ENCODE assay signal across 18 cellular contexts in genomic region chr9:37950561-37950960, GRCh38. TPM values are rescaled to one million over a fixed set of nuclear protein-coding genes. Genes with fewer than 3 reads are reported as not detected.
DNase-seq lines count a peak whose midpoint lies in the region; ATAC-seq and TF ChIP-seq lines count a peak whose summit lies in the region.
"Had no signal": no experiment of that assay in that cellular context is flagged by ENCODE, and none has a peak within 500 bp of the region (broad histone marks: within the 10 kb centered on the region; RNA-seq: fewer than 3 reads in every experiment).

No MANE protein-coding gene starts in this region.

- no peak for DNase-seq in Caco-2
- DNase-seq in RWPE2 (ENCODE audit: low spot score), result no peak
- no peak for DNase-seq in glutamatergic neuron
- DNase-seq in progenitor cell of endocrine pancreas (ENCODE audit: low spot score, unreplicated experiment), result no peak
- no peak for DNase-seq in OCI-M1 (lab: John Stamatoyannopoulos, UW)
- DNase-seq in hypothalamus (lab: John Stamatoyannopoulos, UW), result no peak
- no peak for DNase-seq in NCI-H2081 treated with DMSO at 0.1 percent for 48 hours (lab: John Stamatoyannopoulos, UW)
- DNase-seq: CD4-positive, CD25-positive, alpha-beta regulatory T cell; DND-41; GDM1; MG63; NCI-H1105; NCI-H187; NCI-H2171; NCI-H446 treated with DMSO at 0.1 percent for 48 hours; NCI-H774 had no signal

- CTCF ChIA-PET in Caco-2 (lab: Charles Lee), result interaction anchor here (0.8 to 1.7 kb wide), 2 partner anchors 37 to 45 kb away, joined by 3 to 6 read pairs; no protein-coding TSS in a partner anchor

- H3K36me3 ChIP-seq in Caco-2 (ENCODE audit: control insufficient read depth, insufficient read depth, low read length) (peaks cover 2% of the 10 kb centered on the region), RWPE2 (ENCODE audit: low read depth) (peaks cover 74% of the 10 kb centered on the region)

- H3K27ac Mint-ChIP-seq in Caco-2 (ENCODE audit: unreplicated experiment) (peak overlapping the region; percentile 32), glutamatergic neuron (ENCODE audit: unreplicated experiment) (peak overlapping the region; percentile 17), progenitor cell of endocrine pancreas (peak overlapping the region; percentile 76)
- H3K27ac Mint-ChIP-seq: CD4-positive, CD25-positive, alpha-beta regulatory T cell had no signal

- H3K4me1 ChIP-seq in Caco-2 (peaks cover 31% of the 10 kb centered on the region), RWPE2 (ENCODE audit: insufficient read depth, poor library complexity, severe bottlenecking) (peaks cover 46% of the 10 kb centered on the region)

- peaks cover 27% of the 10 kb centered on the region for H3K4me1 Mint-ChIP-seq in Caco-2 (ENCODE audit: low read depth, unreplicated experiment)
- H3K4me1 Mint-ChIP-seq in glutamatergic neuron (ENCODE audit: low read depth, unreplicated experiment), result peaks cover 20% of the 10 kb centered on the region
- H3K4me1 Mint-ChIP-seq in progenitor cell of endocrine pancreas (ENCODE audit: low read depth), result peaks cover 1% of the 10 kb centered on the region

- no peaks in the 10 kb centered on the region for H3K27me3 ChIP-seq in Caco-2 (replicated peaks; ENCODE audit: control insufficient read depth, insufficient read depth, low read length)
- no peaks in the 10 kb centered on the region for H3K27me3 ChIP-seq in RWPE2 (ENCODE audit: insufficient read depth, poor library complexity, severe bottlenecking)
- H3K27me3 ChIP-seq: MG63 had no signal

- TF ChIP-seq CTCF in Caco-2 (IDR thresholded peaks at IDR 0.05; ENCODE audit: insufficient read depth in 1 of 2, low read depth in 1 of 2, low read length in 1 of 2, severe bottlenecking in 1 of 2, unreplicated experiment in 1 of 2) (no peak), RWPE2 (IDR thresholded peaks at IDR 0.05; ENCODE audit: poor library complexity, severe bottlenecking) (no peak), glutamatergic neuron (IDR thresholded peaks at IDR 0.05; ENCODE audit: partially characterized antibody, unreplicated experiment) (no peak), progenitor cell of endocrine pancreas (IDR thresholded peaks at IDR 0.05; ENCODE audit: unreplicated experiment) (no peak)

- no peak for ATAC-seq in RWPE2 (ENCODE audit: low read depth)
- ATAC-seq: A549, Panc1 had no signal

- H3K36me3 Mint-ChIP-seq in Caco-2 (ENCODE audit: insufficient read depth, unreplicated experiment) (peaks cover 60% of the 10 kb centered on the region), glutamatergic neuron (ENCODE audit: unreplicated experiment) (peaks cover 26% of the 10 kb centered on the region), progenitor cell of endocrine pancreas (ENCODE audit: insufficient read depth) (peaks cover 40% of the 10 kb centered on the region)

- H3K27me3 Mint-ChIP-seq in Caco-2 (ENCODE audit: insufficient read depth, unreplicated experiment) (no peaks in the 10 kb centered on the region), glutamatergic neuron (ENCODE audit: unreplicated experiment) (peaks cover 8% of the 10 kb centered on the region), progenitor cell of endocrine pancreas (no peaks in the 10 kb centered on the region)

- BruUV-seq in Caco-2 (replicated peaks; lab: Mats Ljungman, UMichigan), result no TSS peak

- H3K9me3 Mint-ChIP-seq in Caco-2 (ENCODE audit: unreplicated experiment) (no peaks in the 10 kb centered on the region), glutamatergic neuron (ENCODE audit: unreplicated experiment) (peaks cover 7% of the 10 kb centered on the region), progenitor cell of endocrine pancreas (ENCODE audit: low read depth) (no peaks in the 10 kb centered on the region)
- H3K9me3 Mint-ChIP-seq: CD4-positive, CD25-positive, alpha-beta regulatory T cell had no signal

- no peaks in the 10 kb centered on the region for H3K9me3 ChIP-seq in Caco-2
- H3K9me3 ChIP-seq in RWPE2 (ENCODE audit: severe bottlenecking), result no peaks in the 10 kb centered on the region
- H3K9me3 ChIP-seq: A549, MG63 had no signal

- H3K4me3 ChIP-seq in Caco-2 (ENCODE audit: low read depth, low read length) (no peak overlapping the region), RWPE2 (ENCODE audit: severe bottlenecking) (no peak overlapping the region)
- H3K4me3 ChIP-seq: A549, MG63 had no signal

- H3K4me3 Mint-ChIP-seq in Caco-2 (ENCODE audit: unreplicated experiment) (no peak overlapping the region), glutamatergic neuron (ENCODE audit: unreplicated experiment) (no peak overlapping the region), progenitor cell of endocrine pancreas (ENCODE audit: low read depth) (no peak overlapping the region)
- H3K4me3 Mint-ChIP-seq: CD4-positive, CD25-positive, alpha-beta regulatory T cell had no signal

- POLR2A ChIA-PET in Caco-2 (lab: Charles Lee), result no interaction called here

- H3K27ac ChIP-seq in RWPE2 (ENCODE audit: poor library complexity, severe bottlenecking), result peak overlapping the region; percentile 96

- intact Hi-C loops in Caco-2 (cut with micrococcal nuclease; ENCODE audit: unreplicated experiment), result loop anchor here (2.0 kb wide), 1 partner anchor 14 kb away; no protein-coding TSS in a partner anchor

RNA-seq across cellular contexts. Expression of gene SLC25A51, which starts 46.6 kb away (rescaled TPM):
- total RNA-seq in Caco-2 (2022) (29.1 and 29.3 TPM in 2 replicates), glutamatergic neuron (ENCODE audit: unreplicated experiment) (48.6 TPM), progenitor cell of endocrine pancreas (29.1 and 32.5 TPM in 2 replicates)

Comparison
In these comparisons a context has a peak if more than half of its experiments do, and no peak if none do; other contexts are left out.
1. H3K27ac Mint-ChIP-seq: peak in every context shown above with its lines; median percentile 76 in progenitor cell of endocrine pancreas; 32 in Caco-2; 17 in glutamatergic neuron.